1 cellular context compared by ENCODE assay signal in the genomic region with DNA sequence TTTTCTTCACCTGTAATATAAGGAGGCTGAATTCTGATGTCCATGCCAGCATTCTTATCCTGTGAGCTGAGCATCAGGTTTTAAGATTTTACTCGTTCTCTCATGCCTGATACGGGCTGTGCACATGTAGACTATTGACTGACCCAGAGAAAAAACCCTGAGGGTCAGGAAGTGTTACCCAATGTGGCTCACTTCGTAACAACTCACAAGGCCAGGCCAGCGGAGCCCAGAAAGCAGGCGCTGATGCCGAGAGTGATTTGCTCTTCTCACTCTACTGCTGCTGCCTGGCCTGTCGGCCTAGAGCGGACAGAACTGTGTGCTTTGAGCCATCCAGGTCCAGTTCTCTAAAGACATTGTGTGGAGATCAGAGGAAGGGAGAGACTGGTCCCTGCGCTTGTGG.
TF ChIP-seq lines count a peak whose summit lies in the region.

No MANE protein-coding gene starts in this region.

TF ChIP-seq in H1, 55 proteins besides CTCF, POLR2A, EP300 and RAD21:
- TF ChIP-seq SP4 (IDR thresholded peaks at IDR 0.05; ENCODE audit: low read length) (no peak), SRF (IDR thresholded peaks at IDR 0.05; ENCODE audit: low read depth, low read length) (0 out of 2 replicates have a peak, but pooled peaks have one; percentile 8), JUND (IDR thresholded peaks at IDR 0.05; ENCODE audit: low read length) (no peak), KDM1A (IDR thresholded peaks at IDR 0.05; ENCODE audit: borderline replicate concordance, low read length) (no peak), CREB1 (IDR thresholded peaks at IDR 0.05) (no peak), FOSL1 (IDR thresholded peaks at IDR 0.05; ENCODE audit: insufficient read depth, low read depth, low read length) (no peak), TCF12 (IDR thresholded peaks at IDR 0.05; ENCODE audit: low read depth, low read length) (no peak), JUN (IDR thresholded peaks at IDR 0.05; ENCODE audit: low read depth, low read length) (no peak)
- TF ChIP-seq, protein P1, sequence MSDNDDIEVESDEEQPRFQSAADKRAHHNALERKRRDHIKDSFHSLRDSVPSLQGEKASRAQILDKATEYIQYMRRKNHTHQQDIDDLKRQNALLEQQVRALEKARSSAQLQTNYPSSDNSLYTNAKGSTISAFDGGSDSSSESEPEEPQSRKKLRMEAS (IDR thresholded peaks at IDR 0.05), result no peak
